ENCODE assay signal across 1 cellular context in genomic region chr16:694187-694862, GRCh38.
TF ChIP-seq lines count a peak whose summit lies in the region.

No MANE protein-coding gene starts in this region.

TF ChIP-seq in GM12878, 131 proteins besides CTCF, POLR2A, EP300 and RAD21:
- TF ChIP-seq NR2C1 (IDR thresholded peaks at IDR 0.05) (peak; percentile 24; the same call in 1 of the 2 replicates), DPF2 (IDR thresholded peaks at IDR 0.05) (peak; percentile 59; the same call in 1 of the 2 replicates), NR2F1 (conservative IDR thresholded peaks at IDR 0.05) (peak; percentile 74), CHD2 (IDR thresholded peaks at IDR 0.05; ENCODE audit: borderline replicate concordance, low read depth, low read length) (no peak), SUZ12 (IDR thresholded peaks at IDR 0.05; ENCODE audit: unreplicated experiment) (peak; percentile 50)
TF ChIP-seq in GM12878: peak in this region for 4.
